In genomic region chr10:79791906-79792517, GRCh38 we compare ENCODE assay signal across 7 cellular contexts. TPM values are rescaled to one million over a fixed set of nuclear protein-coding genes. Genes with fewer than 3 reads are reported as not detected.
"Had no signal": no experiment of that assay in that cellular context is flagged by ENCODE, and none has a peak within 500 bp of the region (broad histone marks: within the 10 kb centered on the region; RNA-seq: fewer than 3 reads in every experiment).

No MANE protein-coding gene starts in this region.

RNA-seq across cellular contexts. Expression of gene NUTM2E, which starts 34.5 kb away (rescaled TPM):
- total RNA-seq: osteoblast, right atrium auricular region, sciatic nerve, skeletal muscle tissue, subcutaneous adipose tissue, thoracic aorta, vagina had no signal
